Comparison of ENCODE assay signal across 8 cellular contexts in genomic region chr12:57546438-57547365, GRCh38. TPM values are rescaled to one million over a fixed set of nuclear protein-coding genes. Genes with fewer than 3 reads are reported as not detected.
DNase-seq lines count a peak whose midpoint lies in the region; ATAC-seq and TF ChIP-seq lines count a peak whose summit lies in the region.

Gene DCTN2, minus strand, starts transcription at chr12:57547192. Its CDS starts 129 bp downstream, at chr12:57547063.

- H3K9ac ChIP-seq in BLaER1 = peak within 1 kb of the TSS; percentile 93
- peak within 1 kb of the TSS; percentile 92 to 94 for H3K9ac ChIP-seq in colonic mucosa (ENCODE audit: low read depth in 2 of 2, low read length in 2 of 2)

- peaks cover 45% of the 10 kb centered on the region for H3K27me3 ChIP-seq in BLaER1
- peaks cover 5% of the 10 kb centered on the region for H3K27me3 ChIP-seq in colonic mucosa

- no peak for TF ChIP-seq CTCF in colonic mucosa (IDR thresholded peaks at IDR 0.05)

- intact Hi-C loops in colonic mucosa (cut with DNase I) = no loop called here
- intact Hi-C loops in left colon (cut with DNase I, micrococcal nuclease) = no loop called here

- peaks cover 11% of the 10 kb centered on the region for H3K36me3 ChIP-seq in BLaER1
- H3K36me3 ChIP-seq in colonic mucosa = no peaks in the 10 kb centered on the region

- peaks cover 9% of the 10 kb centered on the region for H4K20me1 ChIP-seq in BLaER1

- peak within 1 kb of the TSS; percentile 87 for H3K27ac ChIP-seq in BLaER1
- peak within 1 kb of the TSS; percentile 71 for H3K27ac ChIP-seq in colonic mucosa

- H3K4me2 ChIP-seq in BLaER1 = peak within 1 kb of the TSS; percentile 94

- H3K4me1 ChIP-seq in BLaER1 = peaks cover 36% of the 10 kb centered on the region
- peaks cover 8% of the 10 kb centered on the region for H3K4me1 ChIP-seq in colonic mucosa

- H3K4me3 ChIP-seq in BLaER1 (peak within 1 kb of the TSS; percentile 88), colonic mucosa (peak within 1 kb of the TSS; percentile 79)

- H3K9me3 ChIP-seq in BLaER1 (no peaks in the 10 kb centered on the region), colonic mucosa (no peaks in the 10 kb centered on the region)

- ATAC-seq in HG03460 (IDR thresholded peaks at IDR 0.05; ENCODE audit: unreplicated experiment) (peak; percentile 99), left colon (peak; percentile 92)

- peak; percentile 100 for DNase-seq in GM19240 (ENCODE audit: insufficient read length, low spot score)
- peak; percentile 96 to 98 for DNase-seq in NCI-H526 (lab: John Stamatoyannopoulos, UW)
- peak; percentile 97 for DNase-seq in activated CD4-positive, alpha-beta T cell treated with anti-CD3 and anti-CD28 coated beads for 48 hours
- peak; percentile 98 for DNase-seq in colonic mucosa
- DNase-seq in left colon = peak; percentile 94 to 98
- peak; percentile 97 for DNase-seq in stimulated activated CD4-positive, alpha-beta T cell treated with anti-CD3 and anti-CD28 coated beads, Interleukin-1b, Interleukin-23, amount 100 ng/mL, for 48 hours

RNA-seq across cellular contexts. Expression of gene DCTN2, which starts in this region (rescaled TPM):
- total RNA-seq in colonic mucosa (100 to 1,000 TPM; 131 to 139 TPM), left colon (100 to 1,000 TPM; 139 to 151 TPM)

Comparison
In these comparisons a context has a peak if more than half of its experiments do, and no peak if none do; other contexts are left out.
1. Peak in every context shown above with its lines: DNase-seq, ATAC-seq, H3K4me3 ChIP-seq and H3K27ac ChIP-seq.